ENCODE assay signal across 1 cellular context in genomic region chr19:52601025-52601973, GRCh38.
A peak's percentile ranks its signal among the peaks of the same experiment; 100 is the strongest.
TF ChIP-seq lines count a peak whose summit lies in the region.

No MANE protein-coding gene starts in this region.

TF ChIP-seq in SK-N-SH, 30 proteins besides CTCF, POLR2A, EP300 and RAD21 (continued from another document):
- TF ChIP-seq, protein P1, sequence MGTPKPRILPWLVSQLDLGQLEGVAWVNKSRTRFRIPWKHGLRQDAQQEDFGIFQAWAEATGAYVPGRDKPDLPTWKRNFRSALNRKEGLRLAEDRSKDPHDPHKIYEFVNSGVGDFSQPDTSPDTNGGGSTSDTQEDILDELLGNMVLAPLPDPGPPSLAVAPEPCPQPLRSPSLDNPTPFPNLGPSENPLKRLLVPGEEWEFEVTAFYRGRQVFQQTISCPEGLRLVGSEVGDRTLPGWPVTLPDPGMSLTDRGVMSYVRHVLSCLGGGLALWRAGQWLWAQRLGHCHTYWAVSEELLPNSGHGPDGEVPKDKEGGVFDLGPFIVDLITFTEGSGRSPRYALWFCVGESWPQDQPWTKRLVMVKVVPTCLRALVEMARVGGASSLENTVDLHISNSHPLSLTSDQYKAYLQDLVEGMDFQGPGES (IDR thresholded peaks at IDR 0.05; ENCODE audit: low read depth, low read length) = no peak
- TF ChIP-seq, protein P2, sequence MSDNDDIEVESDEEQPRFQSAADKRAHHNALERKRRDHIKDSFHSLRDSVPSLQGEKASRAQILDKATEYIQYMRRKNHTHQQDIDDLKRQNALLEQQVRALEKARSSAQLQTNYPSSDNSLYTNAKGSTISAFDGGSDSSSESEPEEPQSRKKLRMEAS (IDR thresholded peaks at IDR 0.05; ENCODE audit: low read depth) = 0 out of 2 replicates have a peak, but pooled peaks have one; percentile 1
- TF ChIP-seq MXI1 (IDR thresholded peaks at IDR 0.05; ENCODE audit: low read depth, low read length) = peak; percentile 81
- TF ChIP-seq, protein P3, sequence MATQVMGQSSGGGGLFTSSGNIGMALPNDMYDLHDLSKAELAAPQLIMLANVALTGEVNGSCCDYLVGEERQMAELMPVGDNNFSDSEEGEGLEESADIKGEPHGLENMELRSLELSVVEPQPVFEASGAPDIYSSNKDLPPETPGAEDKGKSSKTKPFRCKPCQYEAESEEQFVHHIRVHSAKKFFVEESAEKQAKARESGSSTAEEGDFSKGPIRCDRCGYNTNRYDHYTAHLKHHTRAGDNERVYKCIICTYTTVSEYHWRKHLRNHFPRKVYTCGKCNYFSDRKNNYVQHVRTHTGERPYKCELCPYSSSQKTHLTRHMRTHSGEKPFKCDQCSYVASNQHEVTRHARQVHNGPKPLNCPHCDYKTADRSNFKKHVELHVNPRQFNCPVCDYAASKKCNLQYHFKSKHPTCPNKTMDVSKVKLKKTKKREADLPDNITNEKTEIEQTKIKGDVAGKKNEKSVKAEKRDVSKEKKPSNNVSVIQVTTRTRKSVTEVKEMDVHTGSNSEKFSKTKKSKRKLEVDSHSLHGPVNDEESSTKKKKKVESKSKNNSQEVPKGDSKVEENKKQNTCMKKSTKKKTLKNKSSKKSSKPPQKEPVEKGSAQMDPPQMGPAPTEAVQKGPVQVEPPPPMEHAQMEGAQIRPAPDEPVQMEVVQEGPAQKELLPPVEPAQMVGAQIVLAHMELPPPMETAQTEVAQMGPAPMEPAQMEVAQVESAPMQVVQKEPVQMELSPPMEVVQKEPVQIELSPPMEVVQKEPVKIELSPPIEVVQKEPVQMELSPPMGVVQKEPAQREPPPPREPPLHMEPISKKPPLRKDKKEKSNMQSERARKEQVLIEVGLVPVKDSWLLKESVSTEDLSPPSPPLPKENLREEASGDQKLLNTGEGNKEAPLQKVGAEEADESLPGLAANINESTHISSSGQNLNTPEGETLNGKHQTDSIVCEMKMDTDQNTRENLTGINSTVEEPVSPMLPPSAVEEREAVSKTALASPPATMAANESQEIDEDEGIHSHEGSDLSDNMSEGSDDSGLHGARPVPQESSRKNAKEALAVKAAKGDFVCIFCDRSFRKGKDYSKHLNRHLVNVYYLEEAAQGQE (IDR thresholded peaks at IDR 0.05; ENCODE audit: low read depth, low read length) = no peak
